Comparison of ENCODE assay signal across 1 cellular context in the genomic region with DNA sequence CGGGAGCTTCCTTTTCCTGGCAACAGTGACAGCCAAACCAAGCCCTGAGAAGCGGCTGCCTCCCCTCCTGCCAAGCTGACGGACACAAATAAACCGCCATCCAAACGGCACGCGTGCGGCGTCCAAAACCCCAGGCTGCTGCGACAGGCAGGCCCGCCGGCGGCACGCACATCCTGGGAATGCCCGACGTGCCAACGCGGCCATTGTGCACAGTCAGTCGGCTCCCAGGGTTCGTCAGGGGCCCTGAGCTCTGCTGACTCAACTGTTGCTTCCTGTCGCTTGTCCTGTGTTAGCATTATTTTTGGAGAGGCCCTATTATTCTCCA.
TF ChIP-seq lines count a peak whose summit lies in the region.

No MANE protein-coding gene starts in this region.

TF ChIP-seq in HepG2, 621 proteins besides CTCF, POLR2A, EP300 and RAD21 (continued from another document):
- TF ChIP-seq IRX3 (CRISPR knock-in tag; IDR thresholded peaks at IDR 0.05; ENCODE audit: borderline replicate concordance, low read depth) (no peak), YY1 (IDR thresholded peaks at IDR 0.05; ENCODE audit: insufficient read depth, insufficient replicate concordance, low read depth, low read length) (no peak), ZNF768 (CRISPR knock-in tag; IDR thresholded peaks at IDR 0.05) (peak; percentile 31; the same call in 1 of the 2 replicates), AGO2 (optimal IDR thresholded peaks at IDR 0.05; ENCODE audit: low read depth, low read length) (peak; percentile 97), SKI (IDR thresholded peaks at IDR 0.05; ENCODE audit: partially characterized antibody) (no peak), MIXL1 (CRISPR knock-in tag; IDR thresholded peaks at IDR 0.05) (no peak), SMAD3 (CRISPR knock-in tag; IDR thresholded peaks at IDR 0.05) (no peak), ZMAT5 (CRISPR knock-in tag; IDR thresholded peaks at IDR 0.05; ENCODE audit: borderline replicate concordance, low read depth) (no peak), CEBPZ (IDR thresholded peaks at IDR 0.05; ENCODE audit: low read length) (no peak), THAP7 (CRISPR knock-in tag; IDR thresholded peaks at IDR 0.05) (no peak), FIP1L1 (IDR thresholded peaks at IDR 0.05; ENCODE audit: borderline replicate concordance, insufficient read depth, low read depth, low read length) (no peak), NCOA1 (CRISPR knock-in tag; IDR thresholded peaks at IDR 0.05) (no peak), ZBTB38 (CRISPR knock-in tag; IDR thresholded peaks at IDR 0.05) (peak; percentile 80), KLF13 (CRISPR knock-in tag; IDR thresholded peaks at IDR 0.05) (0 out of 2 replicates have a peak, but pooled peaks have one; percentile 28)
- TF ChIP-seq, protein P1, sequence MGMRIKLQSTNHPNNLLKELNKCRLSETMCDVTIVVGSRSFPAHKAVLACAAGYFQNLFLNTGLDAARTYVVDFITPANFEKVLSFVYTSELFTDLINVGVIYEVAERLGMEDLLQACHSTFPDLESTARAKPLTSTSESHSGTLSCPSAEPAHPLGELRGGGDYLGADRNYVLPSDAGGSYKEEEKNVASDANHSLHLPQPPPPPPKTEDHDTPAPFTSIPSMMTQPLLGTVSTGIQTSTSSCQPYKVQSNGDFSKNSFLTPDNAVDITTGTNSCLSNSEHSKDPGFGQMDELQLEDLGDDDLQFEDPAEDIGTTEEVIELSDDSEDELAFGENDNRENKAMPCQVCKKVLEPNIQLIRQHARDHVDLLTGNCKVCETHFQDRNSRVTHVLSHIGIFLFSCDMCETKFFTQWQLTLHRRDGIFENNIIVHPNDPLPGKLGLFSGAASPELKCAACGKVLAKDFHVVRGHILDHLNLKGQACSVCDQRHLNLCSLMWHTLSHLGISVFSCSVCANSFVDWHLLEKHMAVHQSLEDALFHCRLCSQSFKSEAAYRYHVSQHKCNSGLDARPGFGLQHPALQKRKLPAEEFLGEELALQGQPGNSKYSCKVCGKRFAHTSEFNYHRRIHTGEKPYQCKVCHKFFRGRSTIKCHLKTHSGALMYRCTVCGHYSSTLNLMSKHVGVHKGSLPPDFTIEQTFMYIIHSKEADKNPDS (CRISPR knock-in tag; IDR thresholded peaks at IDR 0.05): no peak
